Comparison of ENCODE assay signal across 8 cellular contexts in genomic region chr9:133731876-133732321, GRCh38. TPM values are rescaled to one million over a fixed set of nuclear protein-coding genes. Genes with fewer than 3 reads are reported as not detected.
DNase-seq lines count a peak whose midpoint lies in the region; TF ChIP-seq lines count a peak whose summit lies in the region.
"Had no signal": no experiment of that assay in that cellular context is flagged by ENCODE, and none has a peak within 500 bp of the region (broad histone marks: within the 10 kb centered on the region; RNA-seq: fewer than 3 reads in every experiment).

No MANE protein-coding gene starts in this region.

- H3K27ac Mint-ChIP-seq in H9: no peak overlapping the region
- H3K27ac Mint-ChIP-seq: naive thymus-derived CD8-positive, alpha-beta T cell had no signal

- no peak overlapping the region for H3K9ac ChIP-seq in H9 (ENCODE audit: extremely low read depth, insufficient read length, low read length)

- no peak overlapping the region for H2BK12ac ChIP-seq in H9 (ENCODE audit: insufficient read length, low read depth, low read length)

- TF ChIP-seq CTCF in H9 (conservative IDR thresholded peaks at IDR 0.05): no peak
- no peak for TF ChIP-seq CTCF in GM10248 (IDR thresholded peaks at IDR 0.05; ENCODE audit: control extremely low read depth, extremely low read depth, low read depth, missing control alignments)

- no peak overlapping the region for H2BK5ac ChIP-seq in H9 (ENCODE audit: insufficient read length, low read length)

- POLR2A ChIA-PET in GM10248 (lab: Yijun Ruan, JAX): no interaction called here

- H3T11ph ChIP-seq in H9 (ENCODE audit: low read length): no peak overlapping the region

- no peaks in the 10 kb centered on the region; a peak in 1 of 5 replicates for H3K9me3 Mint-ChIP-seq in H9
- H3K9me3 Mint-ChIP-seq: naive thymus-derived CD8-positive, alpha-beta T cell had no signal

- WGBS in H9 (ENCODE audit: extremely low coverage, insufficient read length, low lambda C conversion rate): no CpG with 5 or more reads among the region's 15 CpGs

- peaks cover 0 to 2% (median 0%) of the 10 kb centered on the region in 3 experiments; a peak in 1 of 7 replicates for H3K36me3 Mint-ChIP-seq in H9 (ENCODE audit: insufficient read depth in 1 of 3, low read depth in 3 of 3)
- H3K36me3 Mint-ChIP-seq: naive thymus-derived CD8-positive, alpha-beta T cell had no signal

- H2BK20ac ChIP-seq in H9 (ENCODE audit: low read depth, low read length, poor library complexity, severe bottlenecking): no peak overlapping the region

- no peaks in the 10 kb centered on the region for H4K20me1 ChIP-seq in H9 (ENCODE audit: control insufficient read depth, insufficient read depth, insufficient read length)

- CTCF ChIA-PET in GM10248 (lab: Yijun Ruan, JAX): interaction anchor here (1.5 to 3.6 kb wide), 2 partner anchors 11 to 191 kb away, joined by 3 to 16 read pairs; no protein-coding TSS in a partner anchor

- H2AK5ac ChIP-seq in H9 (ENCODE audit: insufficient read length, low read length): no peak overlapping the region

- H3K18ac ChIP-seq in H9 (ENCODE audit: insufficient read length, low read depth, low read length): no peak overlapping the region

- peaks cover 5% of the 10 kb centered on the region; the same call in 1 of the 2 replicates for H3K27me3 Mint-ChIP-seq in H9 (ENCODE audit: low read depth)

- H2BK120ac ChIP-seq in H9 (ENCODE audit: low read depth, low read length, poor library complexity, severe bottlenecking): no peak overlapping the region

- no peak overlapping the region for H3K4ac ChIP-seq in H9 (ENCODE audit: low read depth, low read length)

- H3K79me1 ChIP-seq in H9 (ENCODE audit: insufficient read depth, low read depth, low read length, poor library complexity, severe bottlenecking): no peaks in the 10 kb centered on the region

- H2AFZ ChIP-seq in H9 (ENCODE audit: low read length): no peak overlapping the region

- no peak overlapping the region for H2BK15ac ChIP-seq in H9 (ENCODE audit: low read depth, low read length)

- H3K9me3 ChIP-seq in H9 (ENCODE audit: control insufficient read depth, low read depth, low read length): no peaks in the 10 kb centered on the region

- H3K23ac ChIP-seq in H9 (ENCODE audit: insufficient read length, low read depth, low read length): no peak overlapping the region

- no peak overlapping the region for H4K5ac ChIP-seq in H9 (ENCODE audit: insufficient read length, low read depth, low read length)

- H3K56ac ChIP-seq in H9 (ENCODE audit: insufficient read length, low read depth, low read length): no peak overlapping the region

- H3K27me3 ChIP-seq in H9 (ENCODE audit: insufficient read depth, low read length): no peaks in the 10 kb centered on the region

- no peak overlapping the region for H3K27ac ChIP-seq in H9 (ENCODE audit: insufficient read length, low read depth, low read length)

- H3K4me1 Mint-ChIP-seq in H9: peaks cover 6 to 26% of the 10 kb centered on the region in 2 experiments

- peak; percentile 75 for DNase-seq in H9
- DNase-seq in NCI-H2171 treated with DMSO at 0.1 percent for 48 hours (lab: John Stamatoyannopoulos, UW): peak; percentile 99
- DNase-seq in cerebellar cortex (ENCODE audit: low spot score): peak; percentile 99
- peak; percentile 39 for DNase-seq in pons (ENCODE audit: low spot score)
- no peak for DNase-seq in GM10248 (ENCODE audit: extremely low spot score)
- DNase-seq in GOT3 (lab: John Stamatoyannopoulos, UW): no peak
- no peak for DNase-seq in GM19240 (ENCODE audit: insufficient read length, low spot score)

- H3K4me2 ChIP-seq in H9 (ENCODE audit: insufficient read depth, insufficient read length, low read length): no peak overlapping the region

- H4K91ac ChIP-seq in H9 (ENCODE audit: insufficient read length, low read depth, low read length): no peak overlapping the region

- H3K14ac ChIP-seq in H9 (ENCODE audit: insufficient read depth, low read length): no peak overlapping the region

- H3K23me2 ChIP-seq in H9 (ENCODE audit: insufficient read length, low read depth, low read length, poor library complexity, severe bottlenecking): no peaks in the 10 kb centered on the region

- no peak overlapping the region for H4K8ac ChIP-seq in H9 (replicated peaks; ENCODE audit: insufficient read length, low read depth, low read length)

- no peaks in the 10 kb centered on the region for H3K79me2 ChIP-seq in H9 (ENCODE audit: insufficient read depth, low read length)

- peaks cover 3% of the 10 kb centered on the region; the same call in 1 of the 2 replicates for H3K4me1 ChIP-seq in H9 (ENCODE audit: insufficient read depth, low read length)

- no peak overlapping the region for H3K4me3 Mint-ChIP-seq in H9
- H3K4me3 Mint-ChIP-seq: naive thymus-derived CD8-positive, alpha-beta T cell had no signal

RNA-seq across cellular contexts. Expression of gene SARDH, which starts 6.3 kb away (rescaled TPM):
- total RNA-seq in H9 (2021): 5.3 TPM in 2 replicates

Comparison
In these comparisons a context has a peak if more than half of its experiments do, and no peak if none do; other contexts are left out.
1. DNase-seq: peak in H9 (single experiment), NCI-H2171 treated with DMSO at 0.1 percent for 48 hours (single experiment), cerebellar cortex (single experiment) and pons (single experiment); none in GM10248 (single experiment), GOT3 (single experiment) and GM19240 (single experiment).